Comparison of ENCODE assay signal across 1 cellular context in genomic region chr19:35295792-35296462, GRCh38.
TF ChIP-seq lines count a peak whose summit lies in the region.

No MANE protein-coding gene starts in this region.

TF ChIP-seq in K562, 482 proteins besides CTCF, POLR2A, EP300 and RAD21 (continued from another document and continues in another):
- TF ChIP-seq, protein P1, sequence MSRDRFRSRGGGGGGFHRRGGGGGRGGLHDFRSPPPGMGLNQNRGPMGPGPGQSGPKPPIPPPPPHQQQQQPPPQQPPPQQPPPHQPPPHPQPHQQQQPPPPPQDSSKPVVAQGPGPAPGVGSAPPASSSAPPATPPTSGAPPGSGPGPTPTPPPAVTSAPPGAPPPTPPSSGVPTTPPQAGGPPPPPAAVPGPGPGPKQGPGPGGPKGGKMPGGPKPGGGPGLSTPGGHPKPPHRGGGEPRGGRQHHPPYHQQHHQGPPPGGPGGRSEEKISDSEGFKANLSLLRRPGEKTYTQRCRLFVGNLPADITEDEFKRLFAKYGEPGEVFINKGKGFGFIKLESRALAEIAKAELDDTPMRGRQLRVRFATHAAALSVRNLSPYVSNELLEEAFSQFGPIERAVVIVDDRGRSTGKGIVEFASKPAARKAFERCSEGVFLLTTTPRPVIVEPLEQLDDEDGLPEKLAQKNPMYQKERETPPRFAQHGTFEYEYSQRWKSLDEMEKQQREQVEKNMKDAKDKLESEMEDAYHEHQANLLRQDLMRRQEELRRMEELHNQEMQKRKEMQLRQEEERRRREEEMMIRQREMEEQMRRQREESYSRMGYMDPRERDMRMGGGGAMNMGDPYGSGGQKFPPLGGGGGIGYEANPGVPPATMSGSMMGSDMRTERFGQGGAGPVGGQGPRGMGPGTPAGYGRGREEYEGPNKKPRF (IDR thresholded peaks at IDR 0.05; ENCODE audit: low read depth, low read length), result no peak
- TF ChIP-seq, protein P2, sequence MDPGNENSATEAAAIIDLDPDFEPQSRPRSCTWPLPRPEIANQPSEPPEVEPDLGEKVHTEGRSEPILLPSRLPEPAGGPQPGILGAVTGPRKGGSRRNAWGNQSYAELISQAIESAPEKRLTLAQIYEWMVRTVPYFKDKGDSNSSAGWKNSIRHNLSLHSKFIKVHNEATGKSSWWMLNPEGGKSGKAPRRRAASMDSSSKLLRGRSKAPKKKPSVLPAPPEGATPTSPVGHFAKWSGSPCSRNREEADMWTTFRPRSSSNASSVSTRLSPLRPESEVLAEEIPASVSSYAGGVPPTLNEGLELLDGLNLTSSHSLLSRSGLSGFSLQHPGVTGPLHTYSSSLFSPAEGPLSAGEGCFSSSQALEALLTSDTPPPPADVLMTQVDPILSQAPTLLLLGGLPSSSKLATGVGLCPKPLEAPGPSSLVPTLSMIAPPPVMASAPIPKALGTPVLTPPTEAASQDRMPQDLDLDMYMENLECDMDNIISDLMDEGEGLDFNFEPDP (CRISPR knock-in tag; IDR thresholded peaks at IDR 0.05), result no peak
- TF ChIP-seq, protein P3, sequence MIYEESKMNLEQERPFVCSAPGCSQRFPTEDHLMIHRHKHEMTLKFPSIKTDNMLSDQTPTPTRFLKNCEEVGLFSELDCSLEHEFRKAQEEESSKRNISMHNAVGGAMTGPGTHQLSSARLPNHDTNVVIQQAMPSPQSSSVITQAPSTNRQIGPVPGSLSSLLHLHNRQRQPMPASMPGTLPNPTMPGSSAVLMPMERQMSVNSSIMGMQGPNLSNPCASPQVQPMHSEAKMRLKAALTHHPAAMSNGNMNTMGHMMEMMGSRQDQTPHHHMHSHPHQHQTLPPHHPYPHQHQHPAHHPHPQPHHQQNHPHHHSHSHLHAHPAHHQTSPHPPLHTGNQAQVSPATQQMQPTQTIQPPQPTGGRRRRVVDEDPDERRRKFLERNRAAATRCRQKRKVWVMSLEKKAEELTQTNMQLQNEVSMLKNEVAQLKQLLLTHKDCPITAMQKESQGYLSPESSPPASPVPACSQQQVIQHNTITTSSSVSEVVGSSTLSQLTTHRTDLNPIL (CRISPR knock-in tag; IDR thresholded peaks at IDR 0.05), result no peak
- TF ChIP-seq HNRNPUL1 (IDR thresholded peaks at IDR 0.05; ENCODE audit: low read length) (no peak), MAZ (CRISPR knock-in tag; conservative IDR thresholded peaks at IDR 0.05 in 1 of 2, IDR thresholded peaks at IDR 0.05 in 1 of 2) (no peak), MYNN (IDR thresholded peaks at IDR 0.05) (no peak), MYNN (CRISPR knock-in tag; IDR thresholded peaks at IDR 0.05) (no peak), PRPF4 (IDR thresholded peaks at IDR 0.05; ENCODE audit: insufficient read depth, low read depth, low read length, poor library complexity, severe bottlenecking) (no peak), TEAD1 (CRISPR knock-in tag; IDR thresholded peaks at IDR 0.05) (no peak), TAF9B (IDR thresholded peaks at IDR 0.05; ENCODE audit: partially characterized antibody) (no peak), RAD51 (IDR thresholded peaks at IDR 0.05; ENCODE audit: borderline replicate concordance, low read depth) (no peak), MGA (IDR thresholded peaks at IDR 0.05) (peak; percentile 37; the same call in 1 of the 2 replicates), FOXJ3 (CRISPR knock-in tag; IDR thresholded peaks at IDR 0.05) (no peak), GTF2F1 (IDR thresholded peaks at IDR 0.05; ENCODE audit: low read depth, low read length) (no peak), ZFX (CRISPR knock-in tag; IDR thresholded peaks at IDR 0.05) (peak; percentile 51), MAFF (IDR thresholded peaks at IDR 0.05; ENCODE audit: low read length) (no peak), PHTF2 (CRISPR knock-in tag; IDR thresholded peaks at IDR 0.05) (no peak), MIER1 (IDR thresholded peaks at IDR 0.05; ENCODE audit: low read depth) (no peak), ZSCAN29 (IDR thresholded peaks at IDR 0.05) (no peak), NFE2 (IDR thresholded peaks at IDR 0.05; ENCODE audit: low read depth) (no peak), NRF1 (conservative IDR thresholded peaks at IDR 0.05 in 1 of 2, IDR thresholded peaks at IDR 0.05 in 1 of 2) (0 out of 4 replicates have a peak, but pooled peaks of 1 of the 2 experiments have one; percentile 27), ZNF165 (CRISPR knock-in tag; IDR thresholded peaks at IDR 0.05; ENCODE audit: borderline replicate concordance) (no peak), THRA (IDR thresholded peaks at IDR 0.05) (no peak), CHD1 (IDR thresholded peaks at IDR 0.05; ENCODE audit: low read length) (no peak), ZNF224 (CRISPR knock-in tag; IDR thresholded peaks at IDR 0.05) (no peak), PCBP1 (IDR thresholded peaks at IDR 0.05; ENCODE audit: low read depth, low read length, poor library complexity, severe bottlenecking) (no peak), NR2C2 (CRISPR knock-in tag; IDR thresholded peaks at IDR 0.05) (no peak), NR2C2 (tag; IDR thresholded peaks at IDR 0.05) (no peak), ZNF41 (CRISPR knock-in tag; conservative IDR thresholded peaks at IDR 0.05) (no peak), TRIM24 (IDR thresholded peaks at IDR 0.05) (no peak), GABPA (tag; conservative IDR thresholded peaks at IDR 0.05; ENCODE audit: low read depth) (no peak)
- TF ChIP-seq, protein P4, sequence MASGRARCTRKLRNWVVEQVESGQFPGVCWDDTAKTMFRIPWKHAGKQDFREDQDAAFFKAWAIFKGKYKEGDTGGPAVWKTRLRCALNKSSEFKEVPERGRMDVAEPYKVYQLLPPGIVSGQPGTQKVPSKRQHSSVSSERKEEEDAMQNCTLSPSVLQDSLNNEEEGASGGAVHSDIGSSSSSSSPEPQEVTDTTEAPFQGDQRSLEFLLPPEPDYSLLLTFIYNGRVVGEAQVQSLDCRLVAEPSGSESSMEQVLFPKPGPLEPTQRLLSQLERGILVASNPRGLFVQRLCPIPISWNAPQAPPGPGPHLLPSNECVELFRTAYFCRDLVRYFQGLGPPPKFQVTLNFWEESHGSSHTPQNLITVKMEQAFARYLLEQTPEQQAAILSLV (tag; IDR thresholded peaks at IDR 0.05), result no peak
- TF ChIP-seq, protein P5, sequence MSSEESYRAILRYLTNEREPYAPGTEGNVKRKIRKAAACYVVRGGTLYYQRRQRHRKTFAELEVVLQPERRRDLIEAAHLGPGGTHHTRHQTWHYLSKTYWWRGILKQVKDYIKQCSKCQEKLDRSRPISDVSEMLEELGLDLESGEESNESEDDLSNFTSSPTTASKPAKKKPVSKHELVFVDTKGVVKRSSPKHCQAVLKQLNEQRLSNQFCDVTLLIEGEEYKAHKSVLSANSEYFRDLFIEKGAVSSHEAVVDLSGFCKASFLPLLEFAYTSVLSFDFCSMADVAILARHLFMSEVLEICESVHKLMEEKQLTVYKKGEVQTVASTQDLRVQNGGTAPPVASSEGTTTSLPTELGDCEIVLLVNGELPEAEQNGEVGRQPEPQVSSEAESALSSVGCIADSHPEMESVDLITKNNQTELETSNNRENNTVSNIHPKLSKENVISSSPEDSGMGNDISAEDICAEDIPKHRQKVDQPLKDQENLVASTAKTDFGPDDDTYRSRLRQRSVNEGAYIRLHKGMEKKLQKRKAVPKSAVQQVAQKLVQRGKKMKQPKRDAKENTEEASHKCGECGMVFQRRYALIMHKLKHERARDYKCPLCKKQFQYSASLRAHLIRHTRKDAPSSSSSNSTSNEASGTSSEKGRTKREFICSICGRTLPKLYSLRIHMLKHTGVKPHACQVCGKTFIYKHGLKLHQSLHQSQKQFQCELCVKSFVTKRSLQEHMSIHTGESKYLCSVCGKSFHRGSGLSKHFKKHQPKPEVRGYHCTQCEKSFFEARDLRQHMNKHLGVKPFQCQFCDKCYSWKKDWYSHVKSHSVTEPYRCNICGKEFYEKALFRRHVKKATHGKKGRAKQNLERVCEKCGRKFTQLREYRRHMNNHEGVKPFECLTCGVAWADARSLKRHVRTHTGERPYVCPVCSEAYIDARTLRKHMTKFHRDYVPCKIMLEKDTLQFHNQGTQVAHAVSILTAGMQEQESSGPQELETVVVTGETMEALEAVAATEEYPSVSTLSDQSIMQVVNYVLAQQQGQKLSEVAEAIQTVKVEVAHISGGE (CRISPR knock-in tag; IDR thresholded peaks at IDR 0.05), result no peak
